9 cellular contexts compared by ENCODE assay signal in the genomic region with DNA sequence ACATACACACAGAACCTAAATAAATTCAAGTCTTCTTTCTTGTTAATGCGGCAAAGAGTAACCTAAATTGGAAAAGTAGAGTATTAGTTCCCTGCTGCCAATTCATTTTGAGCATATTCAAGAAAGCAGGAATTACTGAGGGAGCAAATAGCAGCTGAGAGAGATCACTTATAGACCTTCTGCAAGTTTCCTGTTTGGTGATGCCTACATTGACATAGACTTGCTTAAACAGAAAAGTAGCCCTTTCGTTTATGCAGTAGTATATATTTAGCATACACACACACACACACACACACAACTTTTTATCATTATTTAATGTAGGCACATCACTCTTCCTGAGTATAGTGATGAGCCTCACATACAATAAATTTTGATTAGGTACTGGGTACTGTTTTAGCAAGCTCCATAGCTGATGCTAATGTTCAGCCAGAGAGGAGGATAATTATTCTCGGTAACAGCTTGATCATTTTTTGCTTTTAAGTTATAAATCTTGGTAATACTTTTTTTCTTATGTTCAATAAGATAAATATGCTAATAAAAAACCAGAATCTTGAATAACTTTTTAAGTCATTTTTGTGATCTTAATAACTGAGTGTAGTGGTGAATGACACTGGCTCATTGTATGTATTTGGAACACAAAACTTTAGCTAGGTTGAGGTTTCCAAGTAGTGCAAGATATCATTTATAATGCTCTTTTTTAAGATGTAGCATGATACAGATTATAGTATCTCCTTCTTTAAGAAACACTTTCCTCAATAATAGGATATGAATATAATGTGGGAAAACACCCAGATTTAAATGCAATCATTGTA.
DNase-seq lines count a peak whose midpoint lies in the region; ATAC-seq and TF ChIP-seq lines count a peak whose summit lies in the region.
"Had no signal": no experiment of that assay in that cellular context is flagged by ENCODE, and none has a peak within 500 bp of the region (broad histone marks: within the 10 kb centered on the region; RNA-seq: fewer than 3 reads in every experiment).

No MANE protein-coding gene starts in this region.

- H3K36me3 Mint-ChIP-seq in chondrocyte (ENCODE audit: low read depth) = no peaks in the 10 kb centered on the region
- peaks cover 13% of the 10 kb centered on the region for H3K36me3 Mint-ChIP-seq in Caco-2 (ENCODE audit: insufficient read depth, unreplicated experiment)

- 32 to 51% (median 37%) methylated on average over 3 of the region's 3 CpGs for WGBS in psoas muscle, 3 donors
- whole genome bisulfite sequencing in ovary, 3 donors = 46 to 58% (median 56%) methylated on average over 3 of the region's 3 CpGs

- peaks cover 88% of the 10 kb centered on the region for H3K4me1 ChIP-seq in KMS-11 (ENCODE audit: low read depth, poor library complexity, severe bottlenecking)
- H3K4me1 ChIP-seq in psoas muscle = peaks cover 78% of the 10 kb centered on the region
- no peaks in the 10 kb centered on the region for H3K4me1 ChIP-seq in Caco-2
- no peaks in the 10 kb centered on the region for H3K4me1 ChIP-seq in ovary (ENCODE audit: insufficient read depth)

- H3K27me3 Mint-ChIP-seq in chondrocyte (ENCODE audit: low read depth) = no peaks in the 10 kb centered on the region
- H3K27me3 Mint-ChIP-seq in Caco-2 (ENCODE audit: insufficient read depth, unreplicated experiment) = no peaks in the 10 kb centered on the region

- peaks cover 79% of the 10 kb centered on the region for H4K20me1 ChIP-seq in KMS-11 (ENCODE audit: insufficient read depth)

- intact Hi-C loops in psoas muscle (cut with DNase I) = loop anchor here (1.0 to 10.0 kb wide), 5 partner anchors 136 to 369 kb away; no protein-coding TSS in a partner anchor
- intact Hi-C loops in Caco-2 (cut with micrococcal nuclease; ENCODE audit: unreplicated experiment) = loop anchor here (1.0 to 2.0 kb wide), 6 partner anchors 177 to 525 kb away; no protein-coding TSS in a partner anchor
- intact Hi-C loops in ovary (cut with DNase I) = loop anchor here in 1 of 4 donors (10.0 kb wide), 1 partner anchor 179 kb away; a partner anchor contains a TSS

- POLR2A ChIA-PET in Caco-2 (lab: Charles Lee) = no interaction called here

- H3K27ac ChIP-seq in KMS-11 (peak overlapping the region; percentile 17; the same call in 1 of the 2 replicates), psoas muscle (peak overlapping the region; percentile 57), ovary (no peak overlapping the region)
- H3K27ac ChIP-seq: RWPE1 had no signal

- H3K9me3 ChIP-seq in psoas muscle = no peaks in the 10 kb centered on the region
- H3K9me3 ChIP-seq in Caco-2 = no peaks in the 10 kb centered on the region
- H3K9me3 ChIP-seq in ovary = no peaks in the 10 kb centered on the region

- no peak overlapping the region for H3K4me3 ChIP-seq in KMS-11 (IDR thresholded peaks at IDR 0.05; ENCODE audit: insufficient read depth, low read depth, low read length)
- H3K4me3 ChIP-seq in psoas muscle = peak overlapping the region; percentile 26
- H3K4me3 ChIP-seq in Caco-2 (ENCODE audit: low read depth, low read length) = no peak overlapping the region
- no peak overlapping the region for H3K4me3 ChIP-seq in ovary

- no peak for TF ChIP-seq POLR2A in ovary (IDR thresholded peaks at IDR 0.05)

- H3K79me2 ChIP-seq in KMS-11 (ENCODE audit: insufficient read depth, low read depth) = peaks cover 99% of the 10 kb centered on the region

- H3K9ac ChIP-seq in KMS-11 = no peak overlapping the region

- ATAC-seq in GM18868 (IDR thresholded peaks at IDR 0.05; ENCODE audit: unreplicated experiment) = peak; percentile 49
- ATAC-seq in psoas muscle = peak in 2 of 4 donors; percentile 16 to 23

- no peaks in the 10 kb centered on the region for H3K27me3 ChIP-seq in KMS-11 (ENCODE audit: insufficient read depth, low read depth)
- no peaks in the 10 kb centered on the region for H3K27me3 ChIP-seq in psoas muscle (ENCODE audit: insufficient read depth in 3 of 3, low read length in 2 of 3)
- no peaks in the 10 kb centered on the region for H3K27me3 ChIP-seq in Caco-2 (replicated peaks; ENCODE audit: control insufficient read depth, insufficient read depth, low read length)
- no peaks in the 10 kb centered on the region for H3K27me3 ChIP-seq in ovary

- H3K4me1 Mint-ChIP-seq in chondrocyte (ENCODE audit: low read depth) (peaks cover 59% of the 10 kb centered on the region), Caco-2 (ENCODE audit: low read depth, unreplicated experiment) (no peaks in the 10 kb centered on the region)

- CTCF ChIA-PET in Caco-2 (lab: Charles Lee) = interaction anchor here (1.0 to 1.4 kb wide), 3 partner anchors 23 to 371 kb away, joined by 4 to 16 read pairs (median 9); no protein-coding TSS in a partner anchor

- no peak overlapping the region for H3K4me2 ChIP-seq in KMS-11

- no peak overlapping the region for H2AFZ ChIP-seq in KMS-11 (ENCODE audit: low read depth)

- no peak overlapping the region for H3K4me3 Mint-ChIP-seq in chondrocyte (ENCODE audit: unreplicated experiment)
- H3K4me3 Mint-ChIP-seq in Caco-2 (ENCODE audit: unreplicated experiment) = no peak overlapping the region

- TF ChIP-seq CTCF in KMS-11 (conservative IDR thresholded peaks at IDR 0.05; ENCODE audit: low read depth, low read length) (no peak), chondrocyte (IDR thresholded peaks at IDR 0.05) (no peak), psoas muscle (IDR thresholded peaks at IDR 0.05) (no peak), Caco-2 (IDR thresholded peaks at IDR 0.05; ENCODE audit: insufficient read depth in 1 of 2, low read depth in 1 of 2, low read length in 1 of 2, severe bottlenecking in 1 of 2, unreplicated experiment in 1 of 2) (no peak), ovary (IDR thresholded peaks at IDR 0.05) (no peak)

- H3K27ac Mint-ChIP-seq in chondrocyte (ENCODE audit: unreplicated experiment) (peak overlapping the region; percentile 28), Caco-2 (ENCODE audit: unreplicated experiment) (no peak overlapping the region)

- peaks cover 17% of the 10 kb centered on the region; the same call in 1 of the 2 replicates for H3K36me3 ChIP-seq in KMS-11 (ENCODE audit: insufficient read depth)
- H3K36me3 ChIP-seq in psoas muscle (ENCODE audit: insufficient read depth in 1 of 2, low read depth in 1 of 2) = peaks cover 0 to 33% of the 10 kb centered on the region in 2 donors
- no peaks in the 10 kb centered on the region for H3K36me3 ChIP-seq in Caco-2 (ENCODE audit: control insufficient read depth, insufficient read depth, low read length)
- no peaks in the 10 kb centered on the region for H3K36me3 ChIP-seq in ovary

- DNase-seq in chondrocyte (ENCODE audit: low spot score) (no peak), psoas muscle (no peak), Caco-2 (no peak), ovary (no peak), HuH-7 (ENCODE audit: low spot score) (no peak)
- no peak for DNase-seq in NK-92 treated with Interleukin-12 subunit alpha and Interleukin-12 subunit beta, amount 100 ng/mL, for 24 hours (lab: John Stamatoyannopoulos, UW)

- TF ChIP-seq EP300 in ovary (IDR thresholded peaks at IDR 0.05) = no peak

- H3K9me3 Mint-ChIP-seq in chondrocyte (ENCODE audit: low read depth) = no peaks in the 10 kb centered on the region
- H3K9me3 Mint-ChIP-seq in Caco-2 (ENCODE audit: unreplicated experiment) = no peaks in the 10 kb centered on the region

- no TSS peak for BruUV-seq in Caco-2 (replicated peaks; lab: Mats Ljungman, UMichigan)

Comparison
In these comparisons a context has a peak if more than half of its experiments do, and no peak if none do; other contexts are left out.
1. H3K27ac ChIP-seq: peak in KMS-11 (single experiment) and psoas muscle (single experiment); none in ovary (0 of 2).